ENCODE assay signal across 8 cellular contexts in the genomic region with DNA sequence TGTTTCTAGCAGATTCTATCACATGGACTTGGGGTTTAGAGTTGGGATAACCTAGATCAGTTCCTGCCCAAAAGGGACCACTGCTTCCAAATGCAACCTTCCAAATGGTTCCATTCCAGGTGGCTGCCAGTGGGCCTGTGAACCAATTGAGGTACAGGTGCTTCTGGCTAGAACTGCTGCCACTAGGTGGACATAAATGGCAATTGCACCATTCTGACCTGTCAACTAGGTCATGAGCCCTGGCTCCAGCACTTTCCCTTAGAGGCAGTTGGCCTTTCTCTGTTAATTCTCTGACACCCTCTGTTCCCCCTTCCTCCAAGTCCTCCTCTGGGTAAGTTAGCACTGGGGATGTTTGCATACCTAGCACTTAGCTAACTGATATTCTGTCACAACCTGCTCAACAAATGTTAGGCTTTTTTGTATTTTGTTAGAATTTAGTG. TPM values are rescaled to one million over a fixed set of nuclear protein-coding genes. Genes with fewer than 3 reads are reported as not detected.
DNase-seq lines count a peak whose midpoint lies in the region; TF ChIP-seq lines count a peak whose summit lies in the region.

No MANE protein-coding gene starts in this region.

- DNase-seq in COLO668 (lab: John Stamatoyannopoulos, UW; ENCODE audit: unreplicated experiment) (peak; percentile 43), GM20000 (ENCODE audit: low spot score) (peak; percentile 63), Kasumi-1 (lab: John Stamatoyannopoulos, UW) (peak; percentile 21 to 35), SKM-1 treated with dmso at 0.1 percent for 144 hours (lab: John Stamatoyannopoulos, UW; ENCODE audit: unreplicated experiment) (peak; percentile 32), kidney epithelial cell (ENCODE audit: low read depth) (peak; percentile 19), GOT3 (lab: John Stamatoyannopoulos, UW) (no peak)
- peak; percentile 19 for DNase-seq in activated naive CD8-positive, alpha-beta T cell treated with anti-CD3 and anti-CD28 coated beads, Interleukin-2, amount 50 U/mL, for 16 hours (ENCODE audit: low read depth, low spot score)
- DNase-seq in stimulated activated CD8-positive, alpha-beta memory T cell treated with anti-CD3 and anti-CD28 coated beads, Interleukin-15, amount 100 ng/mL, for 48 hours (ENCODE audit: low read depth in 2 of 2): peak; percentile 19 to 24

- peaks cover 5% of the 10 kb centered on the region for H3K27me3 ChIP-seq in kidney epithelial cell (ENCODE audit: control insufficient read depth, insufficient read depth, low read length)

- no peak overlapping the region for H3K4me3 ChIP-seq in kidney epithelial cell (ENCODE audit: low read depth, low read length)

- no peaks in the 10 kb centered on the region for H3K36me3 ChIP-seq in kidney epithelial cell (ENCODE audit: control insufficient read depth, insufficient read depth, low read length)

- TF ChIP-seq CTCF in GM20000 (IDR thresholded peaks at IDR 0.05; ENCODE audit: extremely low read depth, missing control alignments) (peak; percentile 39), kidney epithelial cell (IDR thresholded peaks at IDR 0.05; ENCODE audit: insufficient read depth, low read length, poor library complexity, severe bottlenecking) (peak; percentile 69)

RNA-seq across cellular contexts. Expression of gene HEMGN, which starts 16.6 kb away (rescaled TPM):
- not detected in 2 replicates for total RNA-seq in kidney epithelial cell

RNA-seq across cellular contexts. Expression of gene ANP32B, which starts 28.6 kb away (rescaled TPM):
- total RNA-seq in kidney epithelial cell: 21.8 and 24.1 TPM in 2 replicates

RNA-seq across cellular contexts. Expression of gene TRMO, which starts 32.3 kb away (rescaled TPM):
- total RNA-seq in kidney epithelial cell: 23.9 and 39.0 TPM in 2 replicates
